In the genomic region with DNA sequence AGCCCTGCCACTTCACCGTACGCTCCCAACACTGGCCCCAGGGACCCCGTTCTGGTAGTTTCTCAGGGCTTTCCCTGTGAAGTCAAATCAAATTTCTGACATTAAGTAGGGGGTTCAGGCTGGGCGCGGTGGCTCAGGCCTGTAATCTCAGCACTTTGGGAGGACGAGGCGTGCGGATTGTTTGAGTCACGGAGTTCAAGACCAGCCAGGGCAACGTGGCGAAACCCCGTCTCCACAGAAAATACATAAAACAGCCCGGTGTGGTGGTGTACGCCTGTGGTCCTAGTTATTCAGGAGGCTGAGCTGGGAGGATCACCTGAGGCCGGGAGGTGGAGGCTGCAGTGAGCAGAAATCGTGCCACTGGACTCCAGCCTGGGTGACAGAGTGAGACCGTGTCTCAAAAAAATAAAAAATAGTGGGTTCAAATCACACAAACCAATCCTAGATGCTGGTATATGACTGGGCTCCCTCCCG, we compare ENCODE assay signal across 8 cellular contexts. TPM values are rescaled to one million over a fixed set of nuclear protein-coding genes. Genes with fewer than 3 reads are reported as not detected.
A peak's percentile ranks its signal among the peaks of the same experiment; 100 is the strongest.
DNase-seq lines count a peak whose midpoint lies in the region; ATAC-seq and TF ChIP-seq lines count a peak whose summit lies in the region.

No MANE protein-coding gene starts in this region.

- peak overlapping the region; percentile 93 for H3K4me3 Mint-ChIP-seq in activated CD8-positive, alpha-beta T cell treated with anti-CD3 and anti-CD28 coated beads, Interleukin-2, amount 10 ng/mL, durations not matched to agents 7 days and 5 days

- intact Hi-C loops in Right ventricle myocardium superior (cut with DNase I), result no loop called here
- intact Hi-C loops in cardiac septum (cut with DNase I), result no loop called here

- TF ChIP-seq CTCF in fibroblast of mammary gland (conservative IDR thresholded peaks at IDR 0.05; ENCODE audit: control insufficient read depth, insufficient read depth, low read depth, low read length), result no peak
- no peak for TF ChIP-seq CTCF in retinal pigment epithelial cell (conservative IDR thresholded peaks at IDR 0.05; ENCODE audit: low read depth, low read length)

- no peaks in the 10 kb centered on the region for H3K9me3 Mint-ChIP-seq in activated CD8-positive, alpha-beta T cell treated with anti-CD3 and anti-CD28 coated beads, Interleukin-2, amount 10 ng/mL, durations not matched to agents 7 days and 5 days (ENCODE audit: insufficient read depth)

- H3K36me3 Mint-ChIP-seq in activated CD8-positive, alpha-beta T cell treated with anti-CD3 and anti-CD28 coated beads, Interleukin-2, amount 10 ng/mL, durations not matched to agents 7 days and 5 days (ENCODE audit: low read depth), result peaks cover 48% of the 10 kb centered on the region

- peak overlapping the region; percentile 99 for H3K27ac Mint-ChIP-seq in activated CD8-positive, alpha-beta T cell treated with anti-CD3 and anti-CD28 coated beads, Interleukin-2, amount 10 ng/mL, durations not matched to agents 7 days and 5 days

- peaks cover 37% of the 10 kb centered on the region for H3K4me1 Mint-ChIP-seq in activated CD8-positive, alpha-beta T cell treated with anti-CD3 and anti-CD28 coated beads, Interleukin-2, amount 10 ng/mL, durations not matched to agents 7 days and 5 days (ENCODE audit: low read depth)

- DNase-seq in Right ventricle myocardium superior (peak; percentile 43), cardiac septum (ENCODE audit: low spot score) (no peak), fibroblast of mammary gland (ENCODE audit: low read depth) (no peak), retinal pigment epithelial cell (ENCODE audit: low read depth) (no peak), LoVo (ENCODE audit: low spot score) (no peak), epidermal melanocyte (ENCODE audit: insufficient read length, low spot score) (no peak)
- peak; percentile 50 for DNase-seq in activated CD8-positive, alpha-beta T cell treated with anti-CD3 and anti-CD28 coated beads, Interleukin-2, amount 10 ng/mL, durations not matched to agents 7 days and 5 days

- H3K4me3 ChIP-seq in fibroblast of mammary gland (ENCODE audit: control insufficient read depth, low read depth, low read length) (peak overlapping the region; percentile 80), retinal pigment epithelial cell (ENCODE audit: low read length) (peak overlapping the region; percentile 87)

- ATAC-seq in Right ventricle myocardium superior (ENCODE audit: poor library complexity) (no peak), HG02798 (IDR thresholded peaks at IDR 0.05; ENCODE audit: poor library complexity, unreplicated experiment) (no peak)
- peak; percentile 8 for ATAC-seq in activated CD8-positive, alpha-beta T cell treated with anti-CD3 and anti-CD28 coated beads, Interleukin-2, amount 10 ng/mL, durations not matched to agents 7 days and 5 days

- POLR2A ChIA-PET in activated CD8-positive, alpha-beta T cell treated with anti-CD3 and anti-CD28 coated beads, Interleukin-2, amount 10 ng/mL, durations not matched to agents 7 days and 5 days (lab: Charles Lee), result interaction anchor here (0.7 to 2.6 kb wide), 12 partner anchors 8 to 208 kb away, joined by 3 to 24 read pairs (median 6); a partner anchor contains a TSS

- H3K27me3 Mint-ChIP-seq in activated CD8-positive, alpha-beta T cell treated with anti-CD3 and anti-CD28 coated beads, Interleukin-2, amount 10 ng/mL, durations not matched to agents 7 days and 5 days (ENCODE audit: low read depth), result no peaks in the 10 kb centered on the region

- CTCF ChIA-PET in activated CD8-positive, alpha-beta T cell treated with anti-CD3 and anti-CD28 coated beads, Interleukin-2, amount 10 ng/mL, durations not matched to agents 7 days and 5 days (lab: Charles Lee), result interaction anchor here (0.9 to 1.4 kb wide), 3 partner anchors 8 to 104 kb away, joined by 3 to 4 read pairs (median 3); a partner anchor contains a TSS

RNA-seq across cellular contexts. Expression of a gene that starts 0.6 kb away (rescaled TPM):
- total RNA-seq in Right ventricle myocardium superior (26.6 TPM), cardiac septum (37.4 TPM)
- 100 to 1,000 TPM; 220 to 247 TPM for total RNA-seq in activated CD8-positive, alpha-beta T cell treated with anti-CD3 and anti-CD28 coated beads, Interleukin-2, amount 10 ng/mL, durations not matched to agents 7 days and 5 days

RNA-seq across cellular contexts. Expression of a gene that starts 8.6 kb away (rescaled TPM):
- total RNA-seq in Right ventricle myocardium superior, result 73.4 TPM
- total RNA-seq in cardiac septum, result 49.8 TPM
- total RNA-seq in activated CD8-positive, alpha-beta T cell treated with anti-CD3 and anti-CD28 coated beads, Interleukin-2, amount 10 ng/mL, durations not matched to agents 7 days and 5 days, result 100 to 1,000 TPM; 112 to 114 TPM

RNA-seq across cellular contexts. Expression of a gene that starts 31.5 kb away (rescaled TPM):
- total RNA-seq in Right ventricle myocardium superior (29.9 TPM), cardiac septum (31.3 TPM)
- total RNA-seq in activated CD8-positive, alpha-beta T cell treated with anti-CD3 and anti-CD28 coated beads, Interleukin-2, amount 10 ng/mL, durations not matched to agents 7 days and 5 days, result 10 to 100 TPM; 25.2 to 28.0 TPM

RNA-seq across cellular contexts. Expression of a gene that starts 31.8 kb away (rescaled TPM):
- total RNA-seq in Right ventricle myocardium superior (14.8 TPM), cardiac septum (14.3 TPM)
- 10 to 100 TPM; 47.6 to 53.6 TPM for total RNA-seq in activated CD8-positive, alpha-beta T cell treated with anti-CD3 and anti-CD28 coated beads, Interleukin-2, amount 10 ng/mL, durations not matched to agents 7 days and 5 days

Comparison
In these comparisons a context has a peak if more than half of its experiments do, and no peak if none do; other contexts are left out.
1. DNase-seq: peak in Right ventricle myocardium superior (single experiment) and activated CD8-positive, alpha-beta T cell treated with anti-CD3 and anti-CD28 coated beads, Interleukin-2, amount 10 ng/mL, durations not matched to agents 7 days and 5 days (single experiment); none in cardiac septum (single experiment), fibroblast of mammary gland (single experiment), retinal pigment epithelial cell (single experiment), LoVo (single experiment) and epidermal melanocyte (single experiment).